ENCODE assay signal across 8 cellular contexts in genomic region chr2:25700221-25700660, GRCh38. TPM values are rescaled to one million over a fixed set of nuclear protein-coding genes. Genes with fewer than 3 reads are reported as not detected.
DNase-seq lines count a peak whose midpoint lies in the region; ATAC-seq, FAIRE-seq and TF ChIP-seq lines count a peak whose summit lies in the region.

No MANE protein-coding gene starts in this region.

- H3K9me1 ChIP-seq in endothelial cell of umbilical vein (replicated peaks; ENCODE audit: control insufficient read depth, extremely low read depth, insufficient read depth, low read length), result no peaks in the 10 kb centered on the region

- CTCF ChIA-PET in endothelial cell of umbilical vein (lab: Charles Lee), result interaction anchor here (0.6 to 6.8 kb wide), 40 partner anchors 9 to 445 kb away, joined by 3 to 232 read pairs (median 5); partner anchors contain the start of gene DTNB

- H3K79me2 ChIP-seq in Loucy (ENCODE audit: insufficient read depth, low read length), result no peaks in the 10 kb centered on the region
- H3K79me2 ChIP-seq in endothelial cell of umbilical vein (ENCODE audit: control insufficient read depth, insufficient read depth, low read length), result no peaks in the 10 kb centered on the region

- H3K36me3 ChIP-seq in Loucy (ENCODE audit: insufficient read depth, low read length) (no peaks in the 10 kb centered on the region), endothelial cell of umbilical vein (ENCODE audit: control insufficient read depth in 2 of 2, extremely low read depth in 1 of 2, insufficient read depth in 2 of 2, low read length in 2 of 2) (no peaks in the 10 kb centered on the region)

- H3K27me3 ChIP-seq in Loucy (ENCODE audit: insufficient read depth, low read length, poor library complexity, severe bottlenecking) (no peaks in the 10 kb centered on the region), endothelial cell of umbilical vein (ENCODE audit: control insufficient read depth in 2 of 2, insufficient read depth in 2 of 2, low read length in 2 of 2) (peaks cover 0 to 4% of the 10 kb centered on the region in 2 experiments)

- H4K20me1 ChIP-seq in Loucy (ENCODE audit: insufficient read depth, low read length, poor library complexity, severe bottlenecking), result no peaks in the 10 kb centered on the region
- H4K20me1 ChIP-seq in endothelial cell of umbilical vein (replicated peaks; ENCODE audit: control insufficient read depth, extremely low read depth, insufficient read depth, low read length), result no peaks in the 10 kb centered on the region

- H3K36me3 Mint-ChIP-seq in neural crest cell (ENCODE audit: low read depth), result no peaks in the 10 kb centered on the region

- POLR2A ChIA-PET in endothelial cell of umbilical vein (lab: Charles Lee), result no interaction called here

- no peak for ATAC-seq in GM19351 (IDR thresholded peaks at IDR 0.05; ENCODE audit: unreplicated experiment)

- TF ChIP-seq CTCF in Loucy (conservative IDR thresholded peaks at IDR 0.05; ENCODE audit: low read length) (peak; percentile 85), endothelial cell of umbilical vein (IDR thresholded peaks at IDR 0.05; ENCODE audit: extremely low read depth in 1 of 2, insufficient read depth in 1 of 2, low read depth in 1 of 2, low read length in 2 of 2) (peak; percentile 63), neural crest cell (conservative IDR thresholded peaks at IDR 0.05) (peak; percentile 80)

- peak; percentile 76 for FAIRE-seq in endothelial cell of umbilical vein (lab: Jason Lieb, UNC)

- H3K27ac ChIP-seq in endothelial cell of umbilical vein (ENCODE audit: insufficient read depth, low read depth, low read length), result no peak overlapping the region

- H3K27me3 Mint-ChIP-seq in neural crest cell (ENCODE audit: low read depth), result no peaks in the 10 kb centered on the region

- H3K4me3 Mint-ChIP-seq in neural crest cell, result no peak overlapping the region

- H3K4me2 ChIP-seq in Loucy (ENCODE audit: low read depth, low read length, poor library complexity, severe bottlenecking) (no peak overlapping the region), endothelial cell of umbilical vein (ENCODE audit: insufficient read depth, low read length) (no peak overlapping the region)

- H3F3A ChIP-seq in Loucy (ENCODE audit: low read depth), result no peaks in the 10 kb centered on the region

- H3K9ac ChIP-seq in Loucy (ENCODE audit: low read depth, low read length, poor library complexity, severe bottlenecking), result no peak overlapping the region
- no peak overlapping the region for H3K9ac ChIP-seq in endothelial cell of umbilical vein (replicated peaks; ENCODE audit: extremely low read depth, insufficient read depth, low read length)

- no peaks in the 10 kb centered on the region for H3K9me2 ChIP-seq in Loucy (replicated peaks; ENCODE audit: low read depth, low read length)

- dilution Hi-C loops in endothelial cell of umbilical vein (cut with MboI; ENCODE audit: extremely low pct_ligation_motif_present, low sequenced_read_pairs), result no loop called here

- H2AFZ ChIP-seq in Loucy (ENCODE audit: low read length) (no peak overlapping the region), endothelial cell of umbilical vein (ENCODE audit: low read depth, low read length) (no peak overlapping the region)

- TF ChIP-seq POLR2A in endothelial cell of umbilical vein (IDR thresholded peaks at IDR 0.05; ENCODE audit: low read depth, low read length), result no peak

- H3K4me1 Mint-ChIP-seq in neural crest cell, result peaks cover 4% of the 10 kb centered on the region

- intact Hi-C loops in endothelial cell of umbilical vein (cut with micrococcal nuclease), result loop anchor here (1.0 kb wide), 1 partner anchor 93 kb away; no protein-coding TSS in a partner anchor

- DNase-seq in activated naive CD4-positive, alpha-beta T cell treated with Interleukin-2 at 50 U/mL for 16 hours, result peak; percentile 24
- no peak for DNase-seq in activated naive CD4-positive, alpha-beta T cell (lab: John Stamatoyannopoulos, UW)
- DNase-seq in SW480 (ENCODE audit: low spot score), result peak; percentile 85
- DNase-seq in endothelial cell of umbilical vein (ENCODE audit: low read depth, low spot score), result peak; percentile 73
- no peak for DNase-seq in neural crest cell (ENCODE audit: low read depth, low spot score)
- DNase-seq in ecto neural progenitor cell (ENCODE audit: low spot score), result no peak

- H3K27ac Mint-ChIP-seq in neural crest cell (ENCODE audit: unreplicated experiment), result no peak overlapping the region

- H3K9me3 ChIP-seq in Loucy (ENCODE audit: insufficient read depth, low read depth, low read length) (no peaks in the 10 kb centered on the region), endothelial cell of umbilical vein (replicated peaks; ENCODE audit: control insufficient read depth, insufficient read depth, low read length) (no peaks in the 10 kb centered on the region)

- BruUV-seq in endothelial cell of umbilical vein (replicated peaks; lab: Mats Ljungman, UMichigan), result no TSS peak

- no peaks in the 10 kb centered on the region for H3K9me3 Mint-ChIP-seq in neural crest cell

- H3K4me3 ChIP-seq in Loucy (ENCODE audit: low read length, poor library complexity, severe bottlenecking) (no peak overlapping the region), endothelial cell of umbilical vein (replicated peaks in 1 of 3; ENCODE audit: insufficient read depth in 1 of 3, low read depth in 1 of 3, low read length in 3 of 3) (no peak overlapping the region)

- H3K4me1 ChIP-seq in Loucy (ENCODE audit: insufficient read depth, low read length, poor library complexity, severe bottlenecking) (no peaks in the 10 kb centered on the region), endothelial cell of umbilical vein (ENCODE audit: control insufficient read depth, extremely low read depth, insufficient read depth, low read length) (peaks cover 14% of the 10 kb centered on the region)

TF ChIP-seq in endothelial cell of umbilical vein, 7 proteins besides CTCF, POLR2A, EP300 and RAD21:
- TF ChIP-seq MYC (IDR thresholded peaks at IDR 0.05; ENCODE audit: low read depth, low read length), result no peak
- TF ChIP-seq JUN (IDR thresholded peaks at IDR 0.05; ENCODE audit: borderline replicate concordance, insufficient read depth, insufficient read length, low read depth), result peak; percentile 56
- no peak for TF ChIP-seq POLR2AphosphoS5 (IDR thresholded peaks at IDR 0.05; ENCODE audit: insufficient read depth, low read depth, low read length)
- TF ChIP-seq EZH2 (IDR thresholded peaks at IDR 0.05; ENCODE audit: borderline replicate concordance, low read depth, low read length, severe bottlenecking), result no peak
- peak; percentile 43 for TF ChIP-seq FOS (IDR thresholded peaks at IDR 0.05; ENCODE audit: borderline replicate concordance, insufficient read depth, low read length)

RNA-seq across cellular contexts. Expression of gene DTNB, which starts 26.9 kb away (rescaled TPM):
- total RNA-seq in endothelial cell of umbilical vein (13.9 and 17.0 TPM in 2 replicates), neural crest cell (28.9 and 29.5 TPM in 2 replicates)
- polyA plus RNA-seq in endothelial cell of umbilical vein, result 11.0 and 11.5 TPM in 2 replicates
- 9.1 and 9.6 TPM in 2 replicates for polyA plus RNA-seq in endothelial cell of umbilical vein (2011; cell fraction: cytosol; rRNA removed)
- 17.7 and 18.8 TPM in 2 replicates for polyA plus RNA-seq in endothelial cell of umbilical vein (2011; cell fraction: nucleus; rRNA removed)
- polyA plus RNA-seq in endothelial cell of umbilical vein (2012), result 11.6 and 13.6 TPM in 2 replicates
- 25.4 and 28.8 TPM in 2 replicates for polyA minus RNA-seq in endothelial cell of umbilical vein
- 10.8 TPM for polyA minus RNA-seq in endothelial cell of umbilical vein (2011; cell fraction: cytosol; rRNA and poly(A)+ RNA removed)
- polyA minus RNA-seq in endothelial cell of umbilical vein (2011; cell fraction: nucleus; rRNA and poly(A)+ RNA removed), result 37.2 and 68.2 TPM in 2 replicates

Comparison
In these comparisons a context has a peak if more than half of its experiments do, and no peak if none do; other contexts are left out.
1. DNase-seq: peak in activated naive CD4-positive, alpha-beta T cell treated with Interleukin-2 at 50 U/mL for 16 hours (single experiment), SW480 (single experiment) and endothelial cell of umbilical vein (single experiment); none in activated naive CD4-positive, alpha-beta T cell (0 of 4), neural crest cell (single experiment) and ecto neural progenitor cell (single experiment).
2. Peak in every context shown above with its lines, with median percentiles within 50 percentile points of each other: CTCF ChIP-seq.